8 cellular contexts compared by ENCODE assay signal in genomic region chr6:136643850-136644596, GRCh38.
DNase-seq lines count a peak whose midpoint lies in the region; ATAC-seq and TF ChIP-seq lines count a peak whose summit lies in the region.

No MANE protein-coding gene starts in this region.

- WGBS in heart right ventricle, 2 donors: 2 to 4% methylated on average over 5 of the region's 5 CpGs

- no TSS peak for BruUV-seq in Calu3 (replicated peaks; lab: Mats Ljungman, UMichigan)

- DNase-seq in Calu3 (peak; percentile 85), GOT3 (lab: John Stamatoyannopoulos, UW) (peak; percentile 10), NCI-H1417 (lab: John Stamatoyannopoulos, UW) (peak; percentile 80 to 97 (median 90)), SW480 (ENCODE audit: low spot score) (peak; percentile 67), adipocyte (ENCODE audit: low read depth) (peak; percentile 94), heart right ventricle (peak; percentile 84 to 93), renal cortical epithelial cell (ENCODE audit: low read depth) (peak; percentile 83), vagina (ENCODE audit: extremely low spot score in 2 of 2) (no peak)

- no peaks in the 10 kb centered on the region for H3K9me3 Mint-ChIP-seq in Calu3 (ENCODE audit: low read depth, unreplicated experiment)

- H3K27ac Mint-ChIP-seq in Calu3 (ENCODE audit: unreplicated experiment): no peak overlapping the region

- no peaks in the 10 kb centered on the region for H3K9me3 ChIP-seq in adipocyte (ENCODE audit: control insufficient read depth, low read length)
- no peaks in the 10 kb centered on the region for H3K9me3 ChIP-seq in heart right ventricle
- H3K9me3 ChIP-seq in vagina: no peaks in the 10 kb centered on the region

- H3K27me3 ChIP-seq in adipocyte (replicated peaks; ENCODE audit: control insufficient read depth, insufficient read depth, low read length) (no peaks in the 10 kb centered on the region), heart right ventricle (no peaks in the 10 kb centered on the region), vagina (no peaks in the 10 kb centered on the region)

- ATAC-seq in heart right ventricle: peak; percentile 86 to 98 (median 95)

- H3K27me3 Mint-ChIP-seq in Calu3 (ENCODE audit: unreplicated experiment): no peaks in the 10 kb centered on the region

- H3K4me3 Mint-ChIP-seq in Calu3 (ENCODE audit: low read depth, unreplicated experiment): no peak overlapping the region

- TF ChIP-seq POLR2A in vagina (IDR thresholded peaks at IDR 0.05): no peak

- no peaks in the 10 kb centered on the region for H3K36me3 Mint-ChIP-seq in Calu3 (ENCODE audit: insufficient read depth, unreplicated experiment)

- H3K27ac ChIP-seq in heart right ventricle: peak overlapping the region in 9 of 10 donors; percentile 26 to 73 (median 55)
- peak overlapping the region; percentile 43 for H3K27ac ChIP-seq in vagina

- H3K36me3 ChIP-seq in adipocyte (ENCODE audit: control insufficient read depth, insufficient read depth, low read length, severe bottlenecking): no peaks in the 10 kb centered on the region
- peaks cover 0 to 17% (median 0%) of the 10 kb centered on the region in 9 donors for H3K36me3 ChIP-seq in heart right ventricle
- no peaks in the 10 kb centered on the region for H3K36me3 ChIP-seq in vagina

- peaks cover 13% of the 10 kb centered on the region for H3K4me1 Mint-ChIP-seq in Calu3 (ENCODE audit: low read depth, unreplicated experiment)

- intact Hi-C loops in Calu3 (cut with micrococcal nuclease; ENCODE audit: unreplicated experiment) (loop anchor here (1.0 to 10.0 kb wide), 4 partner anchors 37 to 281 kb away; partner anchors contain the start of gene SLC35D3), heart right ventricle (cut with DNase I) (loop anchor here (1.0 to 10.0 kb wide), 5 partner anchors 71 to 153 kb away; partner anchors contain the start of gene MAP3K5 (in 7 of the 10)), vagina (cut with DNase I) (loop anchor here (2.0 kb wide), 1 partner anchor 149 kb away; the partner anchor contains the start of gene MAP3K5)

- CTCF ChIA-PET in Calu3 (lab: Charles Lee): interaction anchor here (0.8 to 3.6 kb wide), 11 partner anchors 25 to 243 kb away, joined by 3 to 132 read pairs (median 4); partner anchors contain the start of gene MAP3K5

- H3K4me1 ChIP-seq in adipocyte (ENCODE audit: control insufficient read depth, insufficient read depth, low read length) (peaks cover 53% of the 10 kb centered on the region), heart right ventricle (peaks cover 8 to 55% (median 41%) of the 10 kb centered on the region in 9 donors), vagina (peaks cover 17% of the 10 kb centered on the region)

- TF ChIP-seq CTCF in Calu3 (IDR thresholded peaks at IDR 0.05; ENCODE audit: unreplicated experiment) (peak; percentile 70), heart right ventricle (IDR thresholded peaks at IDR 0.05) (peak; percentile 56 to 93 (median 89)), vagina (IDR thresholded peaks at IDR 0.05) (peak; percentile 45 to 86 (median 78))

- peak overlapping the region; percentile 16 for H3K9ac ChIP-seq in adipocyte (ENCODE audit: low read length)

- H3K4me3 ChIP-seq in adipocyte (ENCODE audit: low read length) (no peak overlapping the region), heart right ventricle (no peak overlapping the region), vagina (no peak overlapping the region)

Comparison
In these comparisons a context has a peak if more than half of its experiments do, and no peak if none do; other contexts are left out.
1. DNase-seq: peak in Calu3 (single experiment), GOT3 (single experiment), NCI-H1417 (3 of 3), SW480 (single experiment), adipocyte (single experiment), heart right ventricle (2 of 2) and renal cortical epithelial cell (single experiment); none in vagina (0 of 2).
2. Peak in every context shown above with its lines, with median percentiles within 50 percentile points of each other: CTCF ChIP-seq.